ENCODE assay signal across 10 cellular contexts in genomic region chr10:12588091-12588850, GRCh38.
DNase-seq lines count a peak whose midpoint lies in the region; ATAC-seq and TF ChIP-seq lines count a peak whose summit lies in the region.
"Had no signal": no experiment of that assay in that cellular context is flagged by ENCODE, and none has a peak within 500 bp of the region (broad histone marks: within the 10 kb centered on the region; RNA-seq: fewer than 3 reads in every experiment).

No MANE protein-coding gene starts in this region.

- DNase-seq in T47D (ENCODE audit: low read depth in 1 of 2, low spot score in 1 of 2) (peak; percentile 31 to 55), breast epithelium (ENCODE audit: low spot score in 2 of 2) (no peak), NCI-H1436 treated with DMSO at 0.1 percent for 48 hours (lab: John Stamatoyannopoulos, UW) (peak; percentile 9), suprapubic skin (ENCODE audit: low spot score in 2 of 2) (no peak), HEK293T (ENCODE audit: extremely low spot score) (no peak), neural progenitor cell (ENCODE audit: low spot score) (no peak)
- no peak for DNase-seq in central memory CD8-positive, alpha-beta T cell (ENCODE audit: low spot score in 2 of 2)
- DNase-seq: hippocampal formation, occipital lobe had no signal

- TF ChIP-seq EP300 in suprapubic skin (IDR thresholded peaks at IDR 0.05): no peak

- H3K27me3 ChIP-seq in breast epithelium (no peaks in the 10 kb centered on the region), suprapubic skin (no peaks in the 10 kb centered on the region), neural progenitor cell (no peaks in the 10 kb centered on the region)

- H3K4me2 ChIP-seq in neural progenitor cell: no peak overlapping the region

- H3K27me3 Mint-ChIP-seq in central memory CD8-positive, alpha-beta T cell: no peaks in the 10 kb centered on the region
- H3K27me3 Mint-ChIP-seq in neural progenitor cell (ENCODE audit: insufficient read depth, low read depth): peaks cover 2% of the 10 kb centered on the region

- peaks cover 2% of the 10 kb centered on the region for H3K36me3 Mint-ChIP-seq in central memory CD8-positive, alpha-beta T cell (ENCODE audit: insufficient read depth)
- no peaks in the 10 kb centered on the region for H3K36me3 Mint-ChIP-seq in neural progenitor cell

- no peak overlapping the region for H2AFZ ChIP-seq in neural progenitor cell (replicated peaks)

- in situ Hi-C loops in T47D (cut with HindIII; ENCODE audit: low pct_unique_long_range_greater_than_20kb, low sequenced_read_pairs): no loop called here

- H3K4me3 Mint-ChIP-seq in central memory CD8-positive, alpha-beta T cell: peak overlapping the region; percentile 64
- no peak overlapping the region for H3K4me3 Mint-ChIP-seq in neural progenitor cell

- POLR2A ChIA-PET in HEK293T (lab: Yijun Ruan, JAX): no interaction called here

- TF ChIP-seq POLR2A in breast epithelium (IDR thresholded peaks at IDR 0.05): no peak
- no peak for TF ChIP-seq POLR2A in suprapubic skin (IDR thresholded peaks at IDR 0.05)

- H3K27ac ChIP-seq in breast epithelium (no peak overlapping the region), suprapubic skin (peak overlapping the region; percentile 66), neural progenitor cell (no peak overlapping the region)

- no peaks in the 10 kb centered on the region for H4K20me1 ChIP-seq in neural progenitor cell (ENCODE audit: low read depth)

- peaks cover 18% of the 10 kb centered on the region for H3K4me1 Mint-ChIP-seq in central memory CD8-positive, alpha-beta T cell
- peaks cover 10% of the 10 kb centered on the region for H3K4me1 Mint-ChIP-seq in neural progenitor cell

- TF ChIP-seq CTCF in breast epithelium (IDR thresholded peaks at IDR 0.05) (no peak), suprapubic skin (IDR thresholded peaks at IDR 0.05) (no peak), neural progenitor cell (IDR thresholded peaks at IDR 0.05) (no peak)

- H3K4me3 ChIP-seq in breast epithelium: peak overlapping the region in 1 of 3 donors; percentile 12
- H3K4me3 ChIP-seq in suprapubic skin: peak overlapping the region; percentile 26
- H3K4me3 ChIP-seq in neural progenitor cell: no peak overlapping the region

- H3K9me3 ChIP-seq in breast epithelium: no peaks in the 10 kb centered on the region
- H3K9me3 ChIP-seq in suprapubic skin: no peaks in the 10 kb centered on the region
- no peaks in the 10 kb centered on the region for H3K9me3 ChIP-seq in neural progenitor cell (ENCODE audit: low read depth)

- peak overlapping the region; percentile 2 for H3K27ac Mint-ChIP-seq in central memory CD8-positive, alpha-beta T cell (ENCODE audit: low read depth)
- no peak overlapping the region for H3K27ac Mint-ChIP-seq in neural progenitor cell

- H3F3A ChIP-seq in neural progenitor cell (ENCODE audit: low read depth): no peaks in the 10 kb centered on the region

- H3K36me3 ChIP-seq in breast epithelium (no peaks in the 10 kb centered on the region), suprapubic skin (no peaks in the 10 kb centered on the region), neural progenitor cell (no peaks in the 10 kb centered on the region)

- ATAC-seq in central memory CD8-positive, alpha-beta T cell (replicated peaks; ENCODE audit: extremely low read depth, poor library complexity, severe bottlenecking): peak; percentile 46
- ATAC-seq in HG02588 (IDR thresholded peaks at IDR 0.05; ENCODE audit: unreplicated experiment): no peak

- 22% methylated on average over 12 of the region's 12 CpGs for WGBS in suprapubic skin

- H3K79me2 ChIP-seq in neural progenitor cell (ENCODE audit: low read depth): no peaks in the 10 kb centered on the region

- CTCF ChIA-PET in HEK293T (lab: Yijun Ruan, JAX): no interaction called here

- no peaks in the 10 kb centered on the region for H3K9me3 Mint-ChIP-seq in central memory CD8-positive, alpha-beta T cell
- H3K9me3 Mint-ChIP-seq in neural progenitor cell: peaks cover 9% of the 10 kb centered on the region

- H3K4me1 ChIP-seq in breast epithelium (no peaks in the 10 kb centered on the region), suprapubic skin (peaks cover 37% of the 10 kb centered on the region), neural progenitor cell (peaks cover 7% of the 10 kb centered on the region)

- intact Hi-C loops in breast epithelium (cut with DNase I; ENCODE audit: low total_unique reads): no loop called here

- H3K9ac ChIP-seq in neural progenitor cell: no peak overlapping the region

TF ChIP-seq in HEK293T, 16 proteins besides CTCF, POLR2A, EP300 and RAD21:
- TF ChIP-seq SUZ12 (IDR thresholded peaks at IDR 0.05) (no peak), L3MBTL2 (conservative IDR thresholded peaks at IDR 0.05) (no peak), NFRKB (IDR thresholded peaks at IDR 0.05) (no peak), PKNOX1 (IDR thresholded peaks at IDR 0.05) (no peak), ELF4 (IDR thresholded peaks at IDR 0.05) (no peak), BHLHE40 (IDR thresholded peaks at IDR 0.05; ENCODE audit: borderline replicate concordance) (no peak), HDGF (IDR thresholded peaks at IDR 0.05; ENCODE audit: borderline replicate concordance) (no peak), LEF1 (IDR thresholded peaks at IDR 0.05; ENCODE audit: borderline replicate concordance) (no peak), ZNF384 (IDR thresholded peaks at IDR 0.05) (no peak), FOXK2 (IDR thresholded peaks at IDR 0.05) (no peak), SP1 (IDR thresholded peaks at IDR 0.05) (no peak), CTBP1 (IDR thresholded peaks at IDR 0.05; ENCODE audit: borderline replicate concordance) (no peak), FOXM1 (IDR thresholded peaks at IDR 0.05; ENCODE audit: borderline replicate concordance) (no peak), ARNT (IDR thresholded peaks at IDR 0.05) (no peak), TARDBP (IDR thresholded peaks at IDR 0.05) (no peak), FOXA1 (IDR thresholded peaks at IDR 0.05) (no peak)

Comparison
In these comparisons a context has a peak if more than half of its experiments do, and no peak if none do; other contexts are left out.
1. DNase-seq: peak in T47D (2 of 2) and NCI-H1436 treated with DMSO at 0.1 percent for 48 hours (single experiment); none in breast epithelium (0 of 2), central memory CD8-positive, alpha-beta T cell (0 of 2), suprapubic skin (0 of 2), HEK293T (single experiment) and neural progenitor cell (single experiment).